ENCODE assay signal across 14 cellular contexts in genomic region chr18:56003009-56003408, GRCh38.
"Had no signal": no experiment of that assay in that cellular context is flagged by ENCODE, and none has a peak within 500 bp of the region (broad histone marks: within the 10 kb centered on the region; RNA-seq: fewer than 3 reads in every experiment).

No MANE protein-coding gene starts in this region.

- H3K36me3 ChIP-seq: ascending aorta, esophagus muscularis mucosa, pancreas, stomach, thyroid gland had no signal

- DNase-seq: activated CD4-positive, CD25-positive, alpha-beta regulatory T cell treated with anti-CD3 and anti-CD28 coated beads, Interleukin-2, amount 50 U/mL, for 72 hours; activated naive CD4-positive, alpha-beta T cell treated with anti-CD3 and anti-CD28 coated beads for 36 hours; activated naive CD8-positive, alpha-beta T cell treated with anti-CD3 and anti-CD28 coated beads, Interleukin-2, amount 50 U/mL, for 24 hours; kidney; left ventricle myocardium superior; pancreas; stimulated activated CD4-positive, alpha-beta T cell treated with anti-CD3 and anti-CD28 coated beads, Interleukin-1b, Interleukin-23, amount 100 ng/mL, for 48 hours; stomach; T-helper 1 cell; T1000; thyroid gland had no signal

- H3K4me1 ChIP-seq: ascending aorta, pancreas had no signal

- H3K9me3 Mint-ChIP-seq: activated naive CD4-positive, alpha-beta T cell treated with anti-CD3 and anti-CD28 coated beads for 36 hours; activated naive CD8-positive, alpha-beta T cell treated with anti-CD3 and anti-CD28 coated beads, Interleukin-2, amount 50 U/mL, for 24 hours; activated T-helper 1 cell treated with anti-CD3 and anti-CD28 coated beads, Interleukin-12 subunit alpha, Interleukin-12 subunit beta, Interleukin-2, Interleukin-4 antibody, amounts not matched to agents 30 ng/mL and 10 ng/mL and 1 ng/mL, durations not matched to agents 14 hours and 24 hours and 36 hours had no signal

- H3K4me3 ChIP-seq: ascending aorta, esophagus muscularis mucosa, pancreas, stomach, thyroid gland had no signal

- H3K9me3 ChIP-seq: ascending aorta, esophagus muscularis mucosa, pancreas, stomach, thyroid gland had no signal

- H3K4me3 Mint-ChIP-seq: activated naive CD4-positive, alpha-beta T cell treated with anti-CD3 and anti-CD28 coated beads for 36 hours; activated naive CD8-positive, alpha-beta T cell treated with anti-CD3 and anti-CD28 coated beads, Interleukin-2, amount 50 U/mL, for 24 hours; activated T-helper 1 cell treated with anti-CD3 and anti-CD28 coated beads, Interleukin-12 subunit alpha, Interleukin-12 subunit beta, Interleukin-2, Interleukin-4 antibody, amounts not matched to agents 30 ng/mL and 10 ng/mL and 1 ng/mL, durations not matched to agents 14 hours and 24 hours and 36 hours had no signal

- H3K4me1 Mint-ChIP-seq: activated naive CD8-positive, alpha-beta T cell treated with anti-CD3 and anti-CD28 coated beads, Interleukin-2, amount 50 U/mL, for 24 hours had no signal

- H3K27ac ChIP-seq: ascending aorta, esophagus muscularis mucosa, pancreas, stomach, thyroid gland had no signal

- H3K27me3 Mint-ChIP-seq: activated naive CD8-positive, alpha-beta T cell treated with anti-CD3 and anti-CD28 coated beads, Interleukin-2, amount 50 U/mL, for 24 hours had no signal

- H3K27ac Mint-ChIP-seq: activated naive CD4-positive, alpha-beta T cell treated with anti-CD3 and anti-CD28 coated beads for 36 hours; activated naive CD8-positive, alpha-beta T cell treated with anti-CD3 and anti-CD28 coated beads, Interleukin-2, amount 50 U/mL, for 24 hours; activated T-helper 1 cell treated with anti-CD3 and anti-CD28 coated beads, Interleukin-12 subunit alpha, Interleukin-12 subunit beta, Interleukin-2, Interleukin-4 antibody, amounts not matched to agents 30 ng/mL and 10 ng/mL and 1 ng/mL, durations not matched to agents 14 hours and 24 hours and 36 hours had no signal

- H3K27me3 ChIP-seq: ascending aorta, esophagus muscularis mucosa, pancreas, stomach, thyroid gland had no signal
